Comparison of ENCODE assay signal across 8 cellular contexts in genomic region chr17:75749545-75750389, GRCh38. TPM values are rescaled to one million over a fixed set of nuclear protein-coding genes. Genes with fewer than 3 reads are reported as not detected.
A peak's percentile ranks its signal among the peaks of the same experiment; 100 is the strongest.
DNase-seq lines count a peak whose midpoint lies in the region; ATAC-seq and TF ChIP-seq lines count a peak whose summit lies in the region.

No MANE protein-coding gene starts in this region.

- H3K4me1 Mint-ChIP-seq in CD4-positive, CD25-positive, alpha-beta regulatory T cell, result peaks cover 0 to 25% (median 15%) of the 10 kb centered on the region in 4 donors

- H3K4me3 Mint-ChIP-seq in CD4-positive, CD25-positive, alpha-beta regulatory T cell, result peak overlapping the region in 1 of 4 donors; percentile 35

- TF ChIP-seq CTCF in coronary artery (IDR thresholded peaks at IDR 0.05), result peak; percentile 99
- peak in 1 of 3 donors; percentile 82 for TF ChIP-seq CTCF in lower leg skin (IDR thresholded peaks at IDR 0.05)

- no peaks in the 10 kb centered on the region for H3K9me3 Mint-ChIP-seq in CD4-positive, CD25-positive, alpha-beta regulatory T cell

- H3K27me3 ChIP-seq in CD4-positive, CD25-positive, alpha-beta regulatory T cell (ENCODE audit: control insufficient read depth, insufficient read depth, low read length), result no peaks in the 10 kb centered on the region

- 33 to 34% methylated on average over 11 to 19 of the region's 20 CpGs for WGBS in lower leg skin, 2 donors

- H3K9me3 ChIP-seq in CD4-positive, CD25-positive, alpha-beta regulatory T cell (ENCODE audit: control insufficient read depth in 2 of 2, low read length in 2 of 2), result no peaks in the 10 kb centered on the region

- H3K27ac ChIP-seq in CD4-positive, CD25-positive, alpha-beta regulatory T cell (ENCODE audit: insufficient read depth, low read length, poor library complexity, severe bottlenecking), result no peak overlapping the region
- peak overlapping the region in 1 of 2 donors; percentile 17 for H3K27ac ChIP-seq in coronary artery

- no peaks in the 10 kb centered on the region for H3K36me3 ChIP-seq in CD4-positive, CD25-positive, alpha-beta regulatory T cell (ENCODE audit: control insufficient read depth, insufficient read depth, low read length)

- no peak for TF ChIP-seq POLR2A in lower leg skin (IDR thresholded peaks at IDR 0.05)

- DNase-seq in CD4-positive, CD25-positive, alpha-beta regulatory T cell, result peak; percentile 77 to 83 (median 80)
- DNase-seq in NCI-H748 (lab: John Stamatoyannopoulos, UW; ENCODE audit: unreplicated experiment) (peak; percentile 52), coronary artery (ENCODE audit: low spot score) (peak; percentile 84), lower leg skin (ENCODE audit: low spot score in 2 of 2) (peak; percentile 77 to 97)
- peak; percentile 91 for DNase-seq in activated CD4-positive, alpha-beta T cell treated with anti-CD3 and anti-CD28 coated beads, Interleukin-2, amount 50 U/mL, for 1 hour
- peak; percentile 63 to 93 (median 76) for DNase-seq in stimulated activated CD4-positive, alpha-beta T cell treated with anti-CD3 and anti-CD28 coated beads, TNF-alpha, amount 100 ng/mL, for 1 hour (ENCODE audit: low read depth in 3 of 3, low spot score in 1 of 3)

- no peak overlapping the region for H3K4me3 ChIP-seq in CD4-positive, CD25-positive, alpha-beta regulatory T cell (ENCODE audit: low read depth, low read length)
- H3K4me3 ChIP-seq in coronary artery, result peak overlapping the region; percentile 41
- H3K4me3 ChIP-seq in lower leg skin (ENCODE audit: low read depth, poor library complexity, severe bottlenecking), result no peak overlapping the region

- H3K27me3 Mint-ChIP-seq in CD4-positive, CD25-positive, alpha-beta regulatory T cell, result peaks cover 11% of the 10 kb centered on the region

- peaks cover 30% of the 10 kb centered on the region for H3K4me1 ChIP-seq in CD4-positive, CD25-positive, alpha-beta regulatory T cell (ENCODE audit: control insufficient read depth, insufficient read depth, low read length, poor library complexity, severe bottlenecking)

- intact Hi-C loops in lower leg skin (cut with DNase I; ENCODE audit: low total_unique reads), result loop anchor here (5.0 kb wide), 1 partner anchor 77 kb away; no protein-coding TSS in a partner anchor

- peak overlapping the region in 1 of 3 donors; percentile 36 for H3K27ac Mint-ChIP-seq in CD4-positive, CD25-positive, alpha-beta regulatory T cell

- H3K36me3 Mint-ChIP-seq in CD4-positive, CD25-positive, alpha-beta regulatory T cell, result peaks cover 4% of the 10 kb centered on the region

- ATAC-seq in CD4-positive, CD25-positive, alpha-beta regulatory T cell (ENCODE audit: low read depth in 2 of 2), result peak; percentile 64 to 73
- ATAC-seq in HG02610 (IDR thresholded peaks at IDR 0.05; ENCODE audit: unreplicated experiment), result peak; percentile 35
- ATAC-seq in GM21825 (IDR thresholded peaks at IDR 0.05; ENCODE audit: unreplicated experiment), result no peak

RNA-seq across cellular contexts. Expression of gene GALK1, which starts 15.2 kb away (rescaled TPM):
- total RNA-seq in CD4-positive, CD25-positive, alpha-beta regulatory T cell, result 9.1 TPM
- polyA plus RNA-seq in CD4-positive, CD25-positive, alpha-beta regulatory T cell, result 10 to 100 TPM; 18.7 to 24.3 (median 21.9) TPM
- 10 to 100 TPM; 20.6 to 31.0 (median 28.9) TPM for total RNA-seq in lower leg skin

RNA-seq across cellular contexts. Expression of gene ITGB4, which starts 28.5 kb away (rescaled TPM):
- total RNA-seq in CD4-positive, CD25-positive, alpha-beta regulatory T cell, result not detected
- polyA plus RNA-seq in CD4-positive, CD25-positive, alpha-beta regulatory T cell, result under 1 TPM in 3 of 4 donors, not detected in 1; 0.28 to 0.60 (median 0.56) TPM
- 100 to 1,000 TPM; 371 to 689 (median 435) TPM for total RNA-seq in lower leg skin

RNA-seq across cellular contexts. Expression of gene UNK, which starts 34.8 kb away (rescaled TPM):
- 33.9 TPM for total RNA-seq in CD4-positive, CD25-positive, alpha-beta regulatory T cell
- polyA plus RNA-seq in CD4-positive, CD25-positive, alpha-beta regulatory T cell, result 10 to 100 TPM; 15.3 to 24.5 (median 23.0) TPM
- total RNA-seq in lower leg skin, result 10 to 100 TPM; 26.5 to 42.5 (median 31.9) TPM

Comparison
In these comparisons a context has a peak if more than half of its experiments do, and no peak if none do; other contexts are left out.
1. RNA of gene ITGB4, which starts 28.5 kb away (total RNA-seq): 371 to 689 TPM in lower leg skin; not detected in CD4-positive, CD25-positive, alpha-beta regulatory T cell (single experiment); every median in the first group is over 100 times any median in the second.
2. Peak in every context shown above with its lines, with median percentiles within 50 percentile points of each other: DNase-seq.